In genomic region chr6:36127462-36128016, GRCh38 we compare ENCODE assay signal across 9 cellular contexts.
DNase-seq lines count a peak whose midpoint lies in the region; ATAC-seq and FAIRE-seq lines count a peak whose summit lies in the region.
"Had no signal": no experiment of that assay in that cellular context is flagged by ENCODE, and none has a peak within 500 bp of the region (broad histone marks: within the 10 kb centered on the region; RNA-seq: fewer than 3 reads in every experiment).

No MANE protein-coding gene starts in this region.

- no peak overlapping the region for H3K4me3 Mint-ChIP-seq in activated naive CD4-positive, alpha-beta T cell treated with anti-CD3 and anti-CD28 coated beads, Interleukin-2, amount 50 U/mL, for 24 hours

- H3K4me1 Mint-ChIP-seq in activated naive CD4-positive, alpha-beta T cell treated with anti-CD3 and anti-CD28 coated beads, Interleukin-2, amount 50 U/mL, for 24 hours, result peaks cover 75% of the 10 kb centered on the region

- H3K27ac Mint-ChIP-seq in activated naive CD4-positive, alpha-beta T cell treated with anti-CD3 and anti-CD28 coated beads, Interleukin-2, amount 50 U/mL, for 24 hours, result peak overlapping the region; percentile 30

- no peak for ATAC-seq in GM19023 (IDR thresholded peaks at IDR 0.05; ENCODE audit: unreplicated experiment)
- no peak for ATAC-seq in GM19351 (IDR thresholded peaks at IDR 0.05; ENCODE audit: unreplicated experiment)

- no peaks in the 10 kb centered on the region for H3K9me3 Mint-ChIP-seq in activated naive CD4-positive, alpha-beta T cell treated with anti-CD3 and anti-CD28 coated beads, Interleukin-2, amount 50 U/mL, for 24 hours

- H3K36me3 Mint-ChIP-seq in activated naive CD4-positive, alpha-beta T cell treated with anti-CD3 and anti-CD28 coated beads, Interleukin-2, amount 50 U/mL, for 24 hours, result no peaks in the 10 kb centered on the region

- no peaks in the 10 kb centered on the region for H3K27me3 Mint-ChIP-seq in activated naive CD4-positive, alpha-beta T cell treated with anti-CD3 and anti-CD28 coated beads, Interleukin-2, amount 50 U/mL, for 24 hours

- no peak for DNase-seq in activated naive CD4-positive, alpha-beta T cell treated with anti-CD3 and anti-CD28 coated beads, Interleukin-2, amount 50 U/mL, for 16 hours
- peak; percentile 45 for DNase-seq in astrocyte of the hippocampus (ENCODE audit: low read depth, low spot score)
- DNase-seq in islet precursor cell, result peak; percentile 91
- DNase-seq in urothelium cell line (ENCODE audit: low spot score), result peak; percentile 33
- no peak for DNase-seq in NK-92 (lab: John Stamatoyannopoulos, UW; ENCODE audit: unreplicated experiment)
- DNase-seq: central memory CD4-positive, alpha-beta T cell had no signal

- no peak for FAIRE-seq in urothelium cell line (lab: Jason Lieb, UNC)

Comparison
In these comparisons a context has a peak if more than half of its experiments do, and no peak if none do; other contexts are left out.
1. DNase-seq: peak in astrocyte of the hippocampus (single experiment), islet precursor cell (single experiment) and urothelium cell line (single experiment); none in activated naive CD4-positive, alpha-beta T cell treated with anti-CD3 and anti-CD28 coated beads, Interleukin-2, amount 50 U/mL, for 16 hours (single experiment) and NK-92 (single experiment).